Comparison of ENCODE assay signal across 25 cellular contexts in genomic region chr6:132910759-132911158, GRCh38.
"Had no signal": no experiment of that assay in that cellular context is flagged by ENCODE, and none has a peak within 500 bp of the region (broad histone marks: within the 10 kb centered on the region; RNA-seq: fewer than 3 reads in every experiment).

No MANE protein-coding gene starts in this region.

- ATAC-seq: activated CD8-positive, alpha-beta T cell treated with anti-CD3 and anti-CD28 coated beads, Interleukin-2, amount 10 ng/mL, durations not matched to agents 7 days and 5 days; activated naive CD4-positive, alpha-beta T cell treated with anti-CD3 and anti-CD28 coated beads, Interleukin-2, amount 50 U/mL, for 72 hours; activated naive CD8-positive, alpha-beta T cell treated with anti-CD3 and anti-CD28 coated beads, Interleukin-2, amount 50 U/mL, for 24 hours; body of pancreas; K562; WTC11 had no signal

- H3K4me2 ChIP-seq: PC-9 had no signal

- H3K36me3 Mint-ChIP-seq: activated naive CD4-positive, alpha-beta T cell treated with anti-CD3 and anti-CD28 coated beads, Interleukin-2, amount 50 U/mL, for 72 hours; WTC11 had no signal

- H3K27me3 ChIP-seq: ascending aorta, body of pancreas had no signal

- DNase-seq: activated CD4-positive, alpha-beta T cell treated with anti-CD3 and anti-CD28 coated beads for 48 hours; activated CD4-positive, alpha-beta T cell treated with anti-CD3 and anti-CD28 coated beads, Interleukin-2, amount 50 U/mL, for 4 hours; activated CD4-positive, CD25-positive, alpha-beta regulatory T cell treated with anti-CD3 and anti-CD28 coated beads, Interleukin-2, amount 50 U/mL, for 72 hours; activated CD8-positive, alpha-beta memory T cell treated with anti-CD3 and anti-CD28 coated beads, Interleukin-2, amount 50 U/mL, for 48 hours; activated CD8-positive, alpha-beta T cell treated with anti-CD3 and anti-CD28 coated beads, Interleukin-2, amount 10 ng/mL, durations not matched to agents 7 days and 5 days; activated effector memory CD4-positive, alpha-beta T cell treated with Interleukin-2 at 50 U/mL for 16 hours; activated naive CD4-positive, alpha-beta T cell treated with Interleukin-2 at 50 U/mL for 16 hours; activated naive CD8-positive, alpha-beta T cell treated with anti-CD3 and anti-CD28 coated beads, Interleukin-2, amount 50 U/mL, for 24 hours; activated T-cell treated with anti-CD3 and anti-CD28 coated beads, Interleukin-2, amount 50 U/mL, for 1 hour; amniotic stem cell; body of pancreas; central memory CD4-positive, alpha-beta T cell; NCI-H1105; NCI-H1436 treated with DMSO at 0.1 percent for 48 hours; NCI-H187; NCI-H2081; NCI-H446; NCI-H524; PC-9; SHP77 treated with DMSO at 0.1 percent for 48 hours; T-helper 1 cell had no signal

- H2AFZ ChIP-seq: PC-9 had no signal

- H3K4me3 Mint-ChIP-seq: activated CD8-positive, alpha-beta T cell treated with anti-CD3 and anti-CD28 coated beads, Interleukin-2, amount 10 ng/mL, durations not matched to agents 7 days and 5 days; activated naive CD8-positive, alpha-beta T cell treated with anti-CD3 and anti-CD28 coated beads, Interleukin-2, amount 50 U/mL, for 24 hours; WTC11 had no signal

- H3K27ac ChIP-seq: ascending aorta, body of pancreas, PC-9 had no signal

- H3K36me3 ChIP-seq: ascending aorta had no signal

- H3K9me3 Mint-ChIP-seq: activated naive CD4-positive, alpha-beta T cell treated with anti-CD3 and anti-CD28 coated beads, Interleukin-2, amount 50 U/mL, for 72 hours; activated naive CD8-positive, alpha-beta T cell treated with anti-CD3 and anti-CD28 coated beads, Interleukin-2, amount 50 U/mL, for 24 hours; WTC11 had no signal

- H3K4me1 Mint-ChIP-seq: activated naive CD8-positive, alpha-beta T cell treated with anti-CD3 and anti-CD28 coated beads, Interleukin-2, amount 50 U/mL, for 24 hours had no signal

- H3K4me1 ChIP-seq: ascending aorta, body of pancreas had no signal

- H3K27ac Mint-ChIP-seq: activated CD8-positive, alpha-beta T cell treated with anti-CD3 and anti-CD28 coated beads, Interleukin-2, amount 10 ng/mL, durations not matched to agents 7 days and 5 days; activated naive CD4-positive, alpha-beta T cell treated with anti-CD3 and anti-CD28 coated beads, Interleukin-2, amount 50 U/mL, for 72 hours; activated naive CD8-positive, alpha-beta T cell treated with anti-CD3 and anti-CD28 coated beads, Interleukin-2, amount 50 U/mL, for 24 hours; WTC11 had no signal

- H3K9me3 ChIP-seq: ascending aorta, body of pancreas had no signal

- H3K4me3 ChIP-seq: ascending aorta, body of pancreas, K562, PC-9 had no signal
